ENCODE assay signal across 15 cellular contexts in genomic region chr6:148891027-148891783, GRCh38.
DNase-seq lines count a peak whose midpoint lies in the region; ATAC-seq and TF ChIP-seq lines count a peak whose summit lies in the region.
"Had no signal": no experiment of that assay in that cellular context is flagged by ENCODE, and none has a peak within 500 bp of the region (broad histone marks: within the 10 kb centered on the region; RNA-seq: fewer than 3 reads in every experiment).

No MANE protein-coding gene starts in this region.

- H3K4me3 ChIP-seq in GM23248 (no peak overlapping the region), adipocyte (ENCODE audit: low read length) (peak overlapping the region; percentile 45), liver (ENCODE audit: low read depth in 1 of 3, low read length in 3 of 3) (no peak overlapping the region), stomach (no peak overlapping the region), lower leg skin (ENCODE audit: low read depth, poor library complexity, severe bottlenecking) (no peak overlapping the region)
- H3K4me3 ChIP-seq: GM12878, HAP-1, PC-9 had no signal

- DNase-seq in GM23248 = no peak
- no peak for DNase-seq in adipocyte (ENCODE audit: low read depth)
- DNase-seq in stomach = peak; percentile 30
- no peak for DNase-seq in HuH-7.5 (ENCODE audit: low spot score)
- DNase-seq in lower leg skin (ENCODE audit: low spot score in 2 of 2) = no peak
- DNase-seq: Caco-2, DMS53, NCI-H1048, NCI-H2107, NCI-H69, PC-9 had no signal

- H3K4me1 ChIP-seq in GM23248 (ENCODE audit: insufficient read depth) (peaks cover 41% of the 10 kb centered on the region), adipocyte (ENCODE audit: control insufficient read depth, insufficient read depth, low read length) (peaks cover 39% of the 10 kb centered on the region), liver (ENCODE audit: control insufficient read depth in 4 of 4, insufficient read depth in 4 of 4, low read length in 3 of 4) (peaks cover 0 to 14% (median 12%) of the 10 kb centered on the region in 4 donors), stomach (peaks cover 0 to 42% (median 25%) of the 10 kb centered on the region in 4 donors)
- H3K4me1 ChIP-seq: Caco-2 had no signal

- no peak overlapping the region for H3K4me2 ChIP-seq in GM23248 (ENCODE audit: unreplicated experiment)
- H3K4me2 ChIP-seq: PC-9 had no signal

- H3K36me3 ChIP-seq in GM23248 (ENCODE audit: low read depth) (no peaks in the 10 kb centered on the region), adipocyte (ENCODE audit: control insufficient read depth, insufficient read depth, low read length, severe bottlenecking) (no peaks in the 10 kb centered on the region), liver (ENCODE audit: control insufficient read depth in 4 of 4, insufficient read depth in 3 of 4, low read depth in 1 of 4, low read length in 3 of 4) (no peaks in the 10 kb centered on the region), stomach (no peaks in the 10 kb centered on the region)
- H3K36me3 ChIP-seq: HAP-1 had no signal

- H3K9me3 ChIP-seq in GM23248 (ENCODE audit: low read depth) (no peaks in the 10 kb centered on the region), adipocyte (ENCODE audit: control insufficient read depth, low read length) (no peaks in the 10 kb centered on the region), liver (ENCODE audit: control insufficient read depth in 4 of 4, low read length in 3 of 4) (no peaks in the 10 kb centered on the region), stomach (no peaks in the 10 kb centered on the region)
- H3K9me3 ChIP-seq: Caco-2, HAP-1 had no signal

- TF ChIP-seq EP300 in stomach (IDR thresholded peaks at IDR 0.05) = no peak

- peak in 1 of 2 donors; percentile 5 for TF ChIP-seq RAD21 in liver (IDR thresholded peaks at IDR 0.05)

- no peaks in the 10 kb centered on the region for H3K9me2 ChIP-seq in GM23248 (ENCODE audit: insufficient read depth)

- no peaks in the 10 kb centered on the region for H4K20me1 ChIP-seq in GM23248 (ENCODE audit: insufficient read depth)

- H3K27me3 ChIP-seq in GM23248 (replicated peaks; ENCODE audit: insufficient read depth) = no peaks in the 10 kb centered on the region
- H3K27me3 ChIP-seq in adipocyte (replicated peaks; ENCODE audit: control insufficient read depth, insufficient read depth, low read length) = no peaks in the 10 kb centered on the region
- H3K27me3 ChIP-seq in liver (ENCODE audit: control insufficient read depth in 4 of 4, insufficient read depth in 4 of 4, low read length in 3 of 4) = no peaks in the 10 kb centered on the region
- no peaks in the 10 kb centered on the region for H3K27me3 ChIP-seq in stomach

- intact Hi-C loops in stomach (cut with DNase I; ENCODE audit: low total_unique reads) (no loop called here), lower leg skin (cut with DNase I; ENCODE audit: low total_unique reads) (no loop called here)

- H3K9ac ChIP-seq in GM23248 = no peak overlapping the region
- peak overlapping the region; percentile 32 for H3K9ac ChIP-seq in adipocyte (ENCODE audit: low read length)
- H3K9ac ChIP-seq in liver (ENCODE audit: low read depth in 1 of 2, low read length in 2 of 2) = no peak overlapping the region

- in situ Hi-C loops in GM23248 (cut with MboI) = no loop called here

- H3K27ac ChIP-seq in GM23248 = peak overlapping the region; percentile 14; the same call in 1 of the 2 replicates
- H3K27ac ChIP-seq in liver (ENCODE audit: low read depth in 1 of 2, low read length in 2 of 2) = peak overlapping the region; percentile 1 to 4
- no peak overlapping the region for H3K27ac ChIP-seq in stomach
- H3K27ac ChIP-seq: PC-9 had no signal

- ATAC-seq in HG03139 (IDR thresholded peaks at IDR 0.05; ENCODE audit: unreplicated experiment) = no peak
- ATAC-seq: GM12878 had no signal

- no peaks in the 10 kb centered on the region for H3K79me2 ChIP-seq in GM23248 (ENCODE audit: insufficient read depth)

- H3F3A ChIP-seq in GM23248 (ENCODE audit: insufficient read depth) = peaks cover 8% of the 10 kb centered on the region

- TF ChIP-seq CTCF in liver (IDR thresholded peaks at IDR 0.05; ENCODE audit: low read depth, low read length, missing input control) (no peak), stomach (IDR thresholded peaks at IDR 0.05) (no peak), lower leg skin (IDR thresholded peaks at IDR 0.05) (no peak)

- TF ChIP-seq POLR2A in stomach (IDR thresholded peaks at IDR 0.05) (no peak), lower leg skin (IDR thresholded peaks at IDR 0.05) (no peak)

- no peak overlapping the region for H2AFZ ChIP-seq in GM23248
- H2AFZ ChIP-seq: PC-9 had no signal

- WGBS in GM23248 (ENCODE audit: low coverage in 1 of 2, low lambda C conversion rate in 2 of 2, missing lambda C conversion rate in 2 of 2), 2 experiments = 67 to 71% methylated on average over 7 of the region's 7 CpGs
- WGBS in liver = 34% methylated on average over 7 of the region's 7 CpGs
- WGBS in stomach, 5 donors = 29 to 70% (median 39%) methylated on average over 7 of the region's 7 CpGs
- 73 to 86% methylated on average over 7 of the region's 7 CpGs for WGBS in lower leg skin, 2 donors

TF ChIP-seq in liver, 16 proteins besides CTCF, POLR2A, EP300 and RAD21:
- TF ChIP-seq HNF4A (conservative IDR thresholded peaks at IDR 0.05) = peak; percentile 47 to 49
- TF ChIP-seq SP1 (IDR thresholded peaks at IDR 0.05) = no peak
- peak; percentile 40 for TF ChIP-seq NR2F2 (IDR thresholded peaks at IDR 0.05)
- no peak for TF ChIP-seq FOXA2 (IDR thresholded peaks at IDR 0.05)
- TF ChIP-seq GABPA (IDR thresholded peaks at IDR 0.05 in 1 of 2, conservative IDR thresholded peaks at IDR 0.05 in 1 of 2) = no peak
- TF ChIP-seq TAF1 (conservative IDR thresholded peaks at IDR 0.05) = no peak
- no peak for TF ChIP-seq EGR1 (IDR thresholded peaks at IDR 0.05; ENCODE audit: low read depth in 2 of 2)
TF ChIP-seq in liver: peak in this region for 2.

Comparison
In these comparisons a context has a peak if more than half of its experiments do, and no peak if none do; other contexts are left out.
1. H3K27ac ChIP-seq: peak in GM23248 (single experiment) and liver (2 of 2); none in stomach (0 of 5).